ENCODE assay signal across 9 cellular contexts in the genomic region with DNA sequence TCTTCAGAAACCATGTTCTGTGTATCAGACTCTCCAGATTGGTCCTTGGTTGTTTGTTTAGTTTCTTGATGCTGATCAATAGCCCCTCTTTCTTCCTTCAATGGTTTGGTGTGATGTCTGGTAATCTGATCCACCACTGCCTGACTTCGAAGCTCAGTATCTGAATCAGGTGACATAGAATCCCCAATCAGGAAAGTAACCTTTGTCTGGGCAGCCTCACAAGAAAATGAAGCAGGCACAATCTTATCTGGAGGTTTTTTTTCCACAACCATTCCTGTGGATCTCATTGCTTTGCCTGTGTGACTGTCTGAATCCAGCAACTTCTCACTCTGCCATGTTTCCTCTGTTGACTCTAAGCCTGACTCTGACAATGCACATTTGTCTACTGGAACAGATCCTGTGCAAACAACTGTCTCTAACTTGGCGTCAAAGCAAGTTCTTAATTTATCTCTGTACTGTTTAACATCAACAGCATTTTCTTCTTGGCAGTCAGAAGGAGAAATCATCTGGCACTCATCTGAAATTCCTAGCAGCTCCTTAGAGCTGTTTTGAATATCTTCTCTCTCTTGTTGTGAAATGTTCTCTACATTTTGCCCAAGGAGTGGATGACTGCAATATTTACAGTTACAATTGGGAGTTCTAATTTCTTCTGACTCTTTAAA. TPM values are rescaled to one million over a fixed set of nuclear protein-coding genes. Genes with fewer than 3 reads are reported as not detected.
DNase-seq lines count a peak whose midpoint lies in the region; ATAC-seq and TF ChIP-seq lines count a peak whose summit lies in the region.
"Had no signal": no experiment of that assay in that cellular context is flagged by ENCODE, and none has a peak within 500 bp of the region (broad histone marks: within the 10 kb centered on the region; RNA-seq: fewer than 3 reads in every experiment).

No MANE protein-coding gene starts in this region.

- no peak overlapping the region for H3K4me3 Mint-ChIP-seq in activated naive CD8-positive, alpha-beta T cell
- peak overlapping the region; percentile 2 for H3K4me3 Mint-ChIP-seq in progenitor cell of endocrine pancreas (ENCODE audit: low read depth)

- no peak for TF ChIP-seq CTCF in progenitor cell of endocrine pancreas (IDR thresholded peaks at IDR 0.05; ENCODE audit: unreplicated experiment)

- H3K27me3 Mint-ChIP-seq in activated naive CD8-positive, alpha-beta T cell, result no peaks in the 10 kb centered on the region
- H3K27me3 Mint-ChIP-seq in progenitor cell of endocrine pancreas, result no peaks in the 10 kb centered on the region

- H3K4me1 Mint-ChIP-seq in activated naive CD8-positive, alpha-beta T cell (ENCODE audit: low read depth), result peaks cover 13% of the 10 kb centered on the region
- H3K4me1 Mint-ChIP-seq in progenitor cell of endocrine pancreas (ENCODE audit: low read depth), result peaks cover 13% of the 10 kb centered on the region

- DNase-seq in COLO829 (ENCODE audit: low spot score), result peak; percentile 4
- DNase-seq in left cardiac atrium, result no peak
- DNase-seq in progenitor cell of endocrine pancreas (ENCODE audit: low spot score, unreplicated experiment), result no peak
- no peak for DNase-seq in stimulated activated CD4-positive, alpha-beta T cell treated with anti-CD3 and anti-CD28 coated beads, Interleukin-4, amount 100 ng/mL, for 4 hours
- DNase-seq in dermis blood vessel endothelial cell, result no peak
- no peak for DNase-seq in NCI-H2227 treated with DMSO at 0.1 percent for 48 hours (lab: John Stamatoyannopoulos, UW)
- DNase-seq: NCI-H524 had no signal

- peak overlapping the region; percentile 34 for H3K27ac Mint-ChIP-seq in activated naive CD8-positive, alpha-beta T cell
- peak overlapping the region; percentile 81 for H3K27ac Mint-ChIP-seq in progenitor cell of endocrine pancreas

- intact Hi-C loops in left cardiac atrium (cut with DNase I), result no loop called here

- H3K9me3 Mint-ChIP-seq in activated naive CD8-positive, alpha-beta T cell (ENCODE audit: low read depth), result no peaks in the 10 kb centered on the region
- H3K9me3 Mint-ChIP-seq in progenitor cell of endocrine pancreas (ENCODE audit: low read depth), result no peaks in the 10 kb centered on the region

- H3K36me3 Mint-ChIP-seq in activated naive CD8-positive, alpha-beta T cell, result peaks cover 36% of the 10 kb centered on the region
- peaks cover 31% of the 10 kb centered on the region for H3K36me3 Mint-ChIP-seq in progenitor cell of endocrine pancreas (ENCODE audit: insufficient read depth)

- ATAC-seq in left cardiac atrium (peak; percentile 89 to 96), GM18498 (IDR thresholded peaks at IDR 0.05; ENCODE audit: unreplicated experiment) (no peak)

RNA-seq across cellular contexts. Expression of gene RAPGEF6, which starts 37.1 kb away (rescaled TPM):
- total RNA-seq in left cardiac atrium (10 to 100 TPM in 1 of 2 donors, 1 to 10 TPM in 1; 8.4 to 14.6 TPM), progenitor cell of endocrine pancreas (28.4 and 29.1 TPM in 2 replicates), dermis blood vessel endothelial cell (21.4 and 23.8 TPM in 2 replicates)
